ENCODE assay signal across 8 cellular contexts in the genomic region with DNA sequence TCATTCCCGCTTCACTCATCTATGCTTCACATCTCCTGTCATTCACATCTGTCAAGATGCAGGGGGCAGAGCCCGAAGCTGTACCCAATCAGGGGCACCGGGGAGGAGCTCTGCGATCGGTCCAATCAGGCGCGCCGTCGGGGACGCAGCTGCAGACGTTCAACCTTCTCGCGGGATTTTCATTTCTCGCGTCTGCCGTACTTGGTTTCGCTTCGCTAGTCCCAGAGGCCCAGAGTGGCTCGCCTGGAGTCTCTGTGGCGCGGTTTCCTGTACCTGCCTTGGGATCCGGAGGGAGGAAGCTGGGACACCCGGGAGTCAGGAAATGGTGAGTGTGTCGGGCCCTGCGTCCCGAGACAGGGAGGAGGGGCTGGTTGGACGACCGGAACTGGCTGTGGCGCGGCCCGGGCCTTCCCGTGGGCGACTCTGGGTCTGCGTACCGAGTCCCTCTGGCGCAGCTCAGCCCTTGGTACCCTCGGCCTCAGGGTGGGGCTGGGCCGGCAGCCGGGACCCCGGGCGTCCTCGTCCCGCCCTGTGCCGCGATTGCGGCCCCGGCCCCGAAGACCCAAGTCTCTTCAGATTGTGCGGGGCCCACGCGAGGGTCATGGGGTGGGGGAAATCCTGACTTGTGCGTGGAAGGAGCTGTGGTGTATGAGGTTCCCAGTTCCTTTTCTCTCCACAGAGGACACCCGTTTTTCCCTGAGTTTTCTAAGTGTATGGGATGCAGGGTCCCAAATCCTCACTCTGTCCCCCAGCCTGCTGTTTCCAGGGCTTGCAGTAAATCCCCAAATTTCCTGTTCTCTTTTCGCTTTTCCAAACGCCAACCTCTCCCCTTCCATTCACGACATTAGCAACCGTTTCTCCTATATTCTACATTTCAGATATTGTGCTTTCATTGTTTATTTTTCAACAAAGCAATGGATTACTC. TPM values are rescaled to one million over a fixed set of nuclear protein-coding genes. Genes with fewer than 3 reads are reported as not detected.
DNase-seq lines count a peak whose midpoint lies in the region; TF ChIP-seq lines count a peak whose summit lies in the region.

A gene (plus strand): TSS at position 215 of the 925 bp plus-strand sequence. CDS start 108 bp downstream, at position 323.

- no peak for TF ChIP-seq EP300 in stomach (IDR thresholded peaks at IDR 0.05)

- H3K36me3 ChIP-seq in ES-I3 (ENCODE audit: insufficient read depth, low read length) (no peaks in the 10 kb centered on the region), HAP-1 (replicated peaks) (no peaks in the 10 kb centered on the region), MG63 (peaks cover 29% of the 10 kb centered on the region), stomach (peaks cover 0 to 13% (median 0%) of the 10 kb centered on the region in 4 donors)

- peak within 1 kb of the TSS; percentile 93 for H3K4me3 Mint-ChIP-seq in neural crest cell

- intact Hi-C loops in stomach (cut with DNase I; ENCODE audit: low total_unique reads) = no loop called here

- H3K27me3 ChIP-seq in HAP-1 (ENCODE audit: low read depth) = no peaks in the 10 kb centered on the region
- no peaks in the 10 kb centered on the region for H3K27me3 ChIP-seq in MG63
- H3K27me3 ChIP-seq in stomach = no peaks in the 10 kb centered on the region

- peak in 2 of 4 donors; percentile 9 to 64 for TF ChIP-seq POLR2A in stomach (IDR thresholded peaks at IDR 0.05)

- H3K36me3 Mint-ChIP-seq in neural crest cell (ENCODE audit: low read depth) = peaks cover 3% of the 10 kb centered on the region

- no peaks in the 10 kb centered on the region for H3K9me3 Mint-ChIP-seq in neural crest cell

- H3K9me3 ChIP-seq in ES-I3 (ENCODE audit: control insufficient read depth, insufficient read depth, low read length) (no peaks in the 10 kb centered on the region), HAP-1 (no peaks in the 10 kb centered on the region), MG63 (peaks cover 38% of the 10 kb centered on the region), stomach (no peaks in the 10 kb centered on the region)

- H3K27me3 Mint-ChIP-seq in neural crest cell (ENCODE audit: low read depth) = no peaks in the 10 kb centered on the region

- peaks cover 25% of the 10 kb centered on the region for H3K4me1 Mint-ChIP-seq in neural crest cell

- H3K4me3 ChIP-seq in HAP-1 = peak within 1 kb of the TSS; percentile 62
- peak within 1 kb of the TSS; percentile 70 for H3K4me3 ChIP-seq in MG63
- peak within 1 kb of the TSS; percentile 92 for H3K4me3 ChIP-seq in fibroblast of villous mesenchyme (ENCODE audit: low read depth, low read length)
- peak within 1 kb of the TSS; percentile 63 to 82 (median 79) for H3K4me3 ChIP-seq in stomach

- in situ Hi-C loops in HAP-1 (cut with MboI; ENCODE audit: low sequenced_read_pairs) = no loop called here

- DNase-seq in HAP-1 (ENCODE audit: low spot score in 2 of 2) (peak; percentile 77 to 94), MG63 (peak; percentile 99), SHP77 (lab: John Stamatoyannopoulos, UW) (peak; percentile 92 to 95), activated gamma-delta T cell (lab: John Stamatoyannopoulos, UW) (peak; percentile 76), fibroblast of villous mesenchyme (ENCODE audit: low read depth) (peak; percentile 96), neural crest cell (ENCODE audit: low read depth, low spot score) (peak; percentile 84), stomach (peak; percentile 95)

- 0 to 1% (median 0%) methylated on average over 33 to 57 of the region's 57 CpGs for WGBS in stomach, 5 donors

- peak within 1 kb of the TSS; percentile 64 for H3K9ac ChIP-seq in ES-I3 (ENCODE audit: low read depth, low read length)

- H3K4me1 ChIP-seq in ES-I3 (ENCODE audit: insufficient read depth, low read length) (no peaks in the 10 kb centered on the region), HAP-1 (no peaks in the 10 kb centered on the region), stomach (peaks cover 13 to 45% (median 32%) of the 10 kb centered on the region in 4 donors)

- H3K27ac ChIP-seq in stomach = peak within 1 kb of the TSS; percentile 92 to 99 (median 97)

- TF ChIP-seq CTCF in fibroblast of villous mesenchyme (IDR thresholded peaks at IDR 0.05; ENCODE audit: insufficient read depth, low read depth, low read length) = no peak
- no peak for TF ChIP-seq CTCF in neural crest cell (conservative IDR thresholded peaks at IDR 0.05)
- no peak for TF ChIP-seq CTCF in stomach (IDR thresholded peaks at IDR 0.05)

- H3K27ac Mint-ChIP-seq in neural crest cell (ENCODE audit: unreplicated experiment) = peak within 1 kb of the TSS; percentile 93

RNA-seq across cellular contexts. Expression of the gene that starts here (rescaled TPM):
- total RNA-seq in MG63 (2014; rRNA removed; shearing (Covaris generic); ENCODE audit: low replicate concordance) = 5.1 and 15.1 TPM in 2 replicates
- 5.2 and 8.2 TPM in 2 replicates for total RNA-seq in fibroblast of villous mesenchyme
- total RNA-seq in neural crest cell = 13.2 and 13.3 TPM in 2 replicates
- 10 to 100 TPM in 2 of 5 donors, 1 to 10 TPM in 2, under 1 TPM in 1; 0.58 to 25.1 (median 7.0) TPM for total RNA-seq in stomach
- polyA plus RNA-seq in stomach = 1 to 10 TPM; 2.9 to 3.5 (median 3.4) TPM

Comparison
In these comparisons a context has a peak if more than half of its experiments do, and no peak if none do; other contexts are left out.
1. Peak in every context shown above with its lines: DNase-seq, H3K4me3 ChIP-seq and H3K27ac ChIP-seq.